ENCODE assay signal across 1 cellular context in genomic region chr22:35477911-35478582, GRCh38.
TF ChIP-seq lines count a peak whose summit lies in the region.

No MANE protein-coding gene starts in this region.

TF ChIP-seq in HEK293, 187 proteins besides CTCF, POLR2A, EP300 and RAD21 (continued from another document and continues in another):
- TF ChIP-seq ZNF280D (tag by site-specific recombination; IDR thresholded peaks at IDR 0.05) (no peak), KLF1 (tag by site-specific recombination; IDR thresholded peaks at IDR 0.05) (peak; percentile 59; the same call in 1 of the 2 replicates), ZBTB1 (tag by site-specific recombination; IDR thresholded peaks at IDR 0.05) (no peak), ZNF670 (tag by site-specific recombination; IDR thresholded peaks at IDR 0.05; ENCODE audit: low read depth) (no peak), BCL6B (tag by site-specific recombination; IDR thresholded peaks at IDR 0.05) (no peak), ZNF596 (tag by site-specific recombination; IDR thresholded peaks at IDR 0.05) (no peak), ZNF776 (tag by site-specific recombination; IDR thresholded peaks at IDR 0.05; ENCODE audit: borderline replicate concordance) (no peak), ZNF837 (tag by site-specific recombination; IDR thresholded peaks at IDR 0.05) (no peak), ZNF302 (tag by site-specific recombination; IDR thresholded peaks at IDR 0.05; ENCODE audit: low read depth) (no peak), SCRT2 (tag by site-specific recombination; IDR thresholded peaks at IDR 0.05) (0 out of 2 replicates have a peak, but pooled peaks have one; percentile 23), ZNF777 (tag by site-specific recombination; IDR thresholded peaks at IDR 0.05; ENCODE audit: borderline replicate concordance) (no peak), ZNF19 (tag by site-specific recombination; IDR thresholded peaks at IDR 0.05; ENCODE audit: low read depth) (no peak), REPIN1 (tag by site-specific recombination; IDR thresholded peaks at IDR 0.05; ENCODE audit: low read depth) (no peak), PATZ1 (tag by site-specific recombination; IDR thresholded peaks at IDR 0.05) (peak; percentile 90), ZSCAN5A (tag by site-specific recombination; IDR thresholded peaks at IDR 0.05) (no peak), SP3 (tag by site-specific recombination; IDR thresholded peaks at IDR 0.05) (no peak; the same call in 1 of the 2 replicates), ZNF488 (tag by site-specific recombination; IDR thresholded peaks at IDR 0.05) (no peak), REST (tag by site-specific recombination; IDR thresholded peaks at IDR 0.05) (no peak), KLF8 (tag by site-specific recombination; IDR thresholded peaks at IDR 0.05) (0 out of 2 replicates have a peak, but pooled peaks have one; percentile 42), ZSCAN4 (tag by site-specific recombination; IDR thresholded peaks at IDR 0.05) (no peak), ZBTB49 (tag by site-specific recombination; IDR thresholded peaks at IDR 0.05; ENCODE audit: low read depth) (no peak), ZNF174 (tag by site-specific recombination; IDR thresholded peaks at IDR 0.05) (no peak), ZFP3 (tag by site-specific recombination; IDR thresholded peaks at IDR 0.05; ENCODE audit: low read depth) (no peak), OSR2 (tag by site-specific recombination; IDR thresholded peaks at IDR 0.05) (peak; percentile 35; the same call in 1 of the 2 replicates), KLF16 (tag by site-specific recombination; IDR thresholded peaks at IDR 0.05) (0 out of 2 replicates have a peak, but pooled peaks have one; percentile 39), ZFP41 (tag by site-specific recombination; IDR thresholded peaks at IDR 0.05; ENCODE audit: borderline replicate concordance) (no peak), TSHZ1 (tag by site-specific recombination; IDR thresholded peaks at IDR 0.05; ENCODE audit: borderline replicate concordance) (peak; percentile 95; the same call in 1 of the 2 replicates), ZNF223 (tag by site-specific recombination; IDR thresholded peaks at IDR 0.05) (no peak), ZNF768 (tag by site-specific recombination; IDR thresholded peaks at IDR 0.05) (peak; percentile 92), ZNF664 (tag by site-specific recombination; IDR thresholded peaks at IDR 0.05) (no peak), ZNF585B (tag by site-specific recombination; IDR thresholded peaks at IDR 0.05) (no peak), ZNF132 (tag by site-specific recombination; IDR thresholded peaks at IDR 0.05; ENCODE audit: borderline replicate concordance) (no peak), OVOL3 (tag by site-specific recombination; IDR thresholded peaks at IDR 0.05) (no peak), ZNF747 (tag by site-specific recombination; IDR thresholded peaks at IDR 0.05) (no peak), ZSCAN30 (tag by site-specific recombination; IDR thresholded peaks at IDR 0.05) (no peak), ZNF184 (tag by site-specific recombination; IDR thresholded peaks at IDR 0.05) (no peak), IKZF3 (tag by site-specific recombination; IDR thresholded peaks at IDR 0.05) (peak; percentile 96), ZFHX2 (tag by site-specific recombination; conservative IDR thresholded peaks at IDR 0.05) (peak; percentile 95), ZNF335 (tag by site-specific recombination; conservative IDR thresholded peaks at IDR 0.05) (no peak), ZNF324 (tag by site-specific recombination; IDR thresholded peaks at IDR 0.05) (no peak), BCL11B (tag by site-specific recombination; IDR thresholded peaks at IDR 0.05; ENCODE audit: low read depth) (no peak)
